In the genomic region with DNA sequence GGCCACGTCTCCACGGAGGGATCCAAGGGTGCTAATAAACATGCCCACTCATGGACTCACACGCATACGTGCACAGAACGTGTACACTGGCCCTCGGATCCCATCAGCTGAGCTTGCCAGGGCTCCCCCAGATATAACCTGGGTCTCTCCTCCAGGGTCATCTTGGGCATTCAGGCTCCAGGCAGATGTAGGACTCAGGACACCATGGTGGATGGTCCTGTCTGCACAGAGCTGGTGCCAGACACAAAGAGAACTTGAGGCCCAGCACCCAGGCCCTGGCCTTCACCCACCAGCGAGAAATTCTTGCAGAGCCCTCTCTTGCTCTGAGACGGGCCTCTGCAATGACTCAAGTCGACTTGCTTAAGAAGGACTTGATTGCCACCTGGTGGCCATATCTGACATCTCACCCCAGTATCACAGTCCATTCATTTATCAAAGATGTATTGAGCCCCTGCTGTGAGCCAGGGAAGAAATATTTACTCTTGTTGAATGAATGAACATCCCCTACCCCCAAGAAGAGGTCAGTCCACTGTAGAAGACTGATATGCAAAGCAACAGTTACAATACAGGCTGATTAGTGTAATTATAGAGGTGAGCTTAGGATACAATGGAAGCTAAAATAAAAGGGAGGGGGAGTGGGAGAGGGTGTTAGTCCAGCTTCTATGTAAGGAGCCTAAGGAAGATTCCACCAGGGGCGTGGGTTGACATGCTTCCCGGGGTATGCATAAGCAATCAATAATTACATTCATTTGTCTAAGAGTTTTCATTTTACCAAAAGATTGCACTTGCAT, we compare ENCODE assay signal across 8 cellular contexts. TPM values are rescaled to one million over a fixed set of nuclear protein-coding genes. Genes with fewer than 3 reads are reported as not detected.
DNase-seq lines count a peak whose midpoint lies in the region; ATAC-seq, FAIRE-seq and TF ChIP-seq lines count a peak whose summit lies in the region.

No MANE protein-coding gene starts in this region.

- H3K27ac Mint-ChIP-seq in mesothelial cell of epicardium: no peak overlapping the region

- no peaks in the 10 kb centered on the region for H3K27me3 ChIP-seq in AG04450 (ENCODE audit: control insufficient read depth, insufficient read depth, low read length)

- POLR2A ChIA-PET in AG04450 (lab: Yijun Ruan, JAX): interaction anchor here (0.6 to 2.8 kb wide), 2 partner anchors 212 to 216 kb away, joined by 4 to 24 read pairs; partner anchors contain the start of gene EPHB3

- CTCF ChIA-PET in AG04450 (lab: Charles Lee): interaction anchor here (0.6 to 3.0 kb wide), 30 partner anchors 9 to 406 kb away, joined by 3 to 34 read pairs (median 4); no protein-coding TSS in a partner anchor

- no peak overlapping the region for H3K27ac ChIP-seq in AG04450 (ENCODE audit: low read depth, low read length)

- DNase-seq in AG04450 (ENCODE audit: low read depth, low spot score) (peak; percentile 95), HuH-7 (ENCODE audit: low spot score) (peak; percentile 93), NOMO-1 treated with dmso at 0.1 percent for 144 hours (lab: John Stamatoyannopoulos, UW; ENCODE audit: unreplicated experiment) (peak; percentile 54), mesothelial cell of epicardium (ENCODE audit: low spot score in 2 of 2, unreplicated experiment in 2 of 2) (peak; percentile 75 to 87)
- DNase-seq in activated CD8-positive, alpha-beta memory T cell treated with anti-CD3 and anti-CD28 coated beads for 4 hours (ENCODE audit: low read depth in 2 of 2): peak; percentile 65 to 70
- peak; percentile 58 to 63 for DNase-seq in stimulated activated CD8-positive, alpha-beta memory T cell treated with anti-CD3 and anti-CD28 coated beads, Interleukin-2, amount 100 ng/mL, for 1 hour (ENCODE audit: low read depth in 2 of 2)

- H3K9me3 Mint-ChIP-seq in mesothelial cell of epicardium: no peaks in the 10 kb centered on the region

- TF ChIP-seq CTCF in AG04450 (IDR thresholded peaks at IDR 0.05; ENCODE audit: low read depth, low read length) (peak; percentile 75), mesothelial cell of epicardium (IDR thresholded peaks at IDR 0.05; ENCODE audit: unreplicated experiment) (peak; percentile 98)

- peaks cover 37% of the 10 kb centered on the region for H3K4me1 Mint-ChIP-seq in mesothelial cell of epicardium

- no peak overlapping the region for H3K4me3 Mint-ChIP-seq in mesothelial cell of epicardium

- no peaks in the 10 kb centered on the region for H3K27me3 Mint-ChIP-seq in mesothelial cell of epicardium (ENCODE audit: low read depth)

- peak; percentile 93 for FAIRE-seq in endometrium (lab: Jason Lieb, UNC)

- H3K9me3 ChIP-seq in AG04450 (ENCODE audit: control insufficient read depth, insufficient read depth, low read length): peaks cover 4% of the 10 kb centered on the region; the same call in 1 of the 2 replicates

- no peak overlapping the region for H3K4me3 ChIP-seq in AG04450 (ENCODE audit: low read depth, low read length)

- no peaks in the 10 kb centered on the region for H3K36me3 Mint-ChIP-seq in mesothelial cell of epicardium

- peak; percentile 83 for ATAC-seq in GM19023 (IDR thresholded peaks at IDR 0.05; ENCODE audit: unreplicated experiment)

RNA-seq across cellular contexts. Expression of gene VPS8, which starts 34.2 kb away (rescaled TPM):
- 33.4 and 40.6 TPM in 2 replicates for polyA plus RNA-seq in AG04450 (2011; rRNA removed)
- polyA minus RNA-seq in AG04450 (2011; rRNA and poly(A)+ RNA removed): 48.0 and 97.7 TPM in 2 replicates
- 67.5 to 82.4 TPM (median 73.3 TPM) in 3 replicates for total RNA-seq in mesothelial cell of epicardium
